12 cellular contexts compared by ENCODE assay signal in genomic region chr17:74746922-74747321, GRCh38. TPM values are rescaled to one million over a fixed set of nuclear protein-coding genes. Genes with fewer than 3 reads are reported as not detected.
DNase-seq lines count a peak whose midpoint lies in the region; ATAC-seq, FAIRE-seq and TF ChIP-seq lines count a peak whose summit lies in the region.
"Had no signal": no experiment of that assay in that cellular context is flagged by ENCODE, and none has a peak within 500 bp of the region (broad histone marks: within the 10 kb centered on the region; RNA-seq: fewer than 3 reads in every experiment).

No MANE protein-coding gene starts in this region.

- no peak overlapping the region for H3K4me3 ChIP-seq in heart right ventricle
- no peak overlapping the region for H3K4me3 ChIP-seq in right atrium auricular region
- H3K4me3 ChIP-seq in HepG2 (replicated peaks in 1 of 3; ENCODE audit: insufficient read depth in 1 of 3, low read depth in 2 of 3, low read length in 3 of 3) = peak overlapping the region; percentile 5 to 99 (median 6); a peak in 4 of 6 replicates
- H3K4me3 ChIP-seq: lung had no signal

- H2AFZ ChIP-seq in HepG2 (ENCODE audit: low read length) = no peak overlapping the region

- peaks cover 35% of the 10 kb centered on the region for H3K79me2 ChIP-seq in HepG2 (ENCODE audit: insufficient read depth, low read length)

- intact Hi-C loops in heart right ventricle (cut with DNase I) (loop anchor here in 4 of 10 donors (5.0 to 10.0 kb wide), 4 partner anchors 35 to 542 kb away; partner anchors contain the start of gene RPL38 (in 1 of the 4)), activated B cell treated with CpG ODN at 0.5 μM for 24 hours (cut with micrococcal nuclease) (no loop called here), HepG2 (cut with micrococcal nuclease; ENCODE audit: unreplicated experiment) (no loop called here)

- peaks cover 4% of the 10 kb centered on the region; the same call in 1 of the 2 replicates for H4K20me1 ChIP-seq in HepG2 (ENCODE audit: insufficient read depth, low read length)

- H3K36me3 ChIP-seq in heart right ventricle (no peaks in the 10 kb centered on the region), right atrium auricular region (no peaks in the 10 kb centered on the region), HepG2 (replicated peaks in 1 of 2; ENCODE audit: control insufficient read depth in 1 of 2, insufficient read depth in 2 of 2, low read length in 2 of 2) (no peaks in the 10 kb centered on the region; a peak in 1 of 5 replicates)

- H3K9ac ChIP-seq in HepG2 (ENCODE audit: insufficient read depth, low read depth, low read length) = peak overlapping the region; percentile 60

- WGBS in heart right ventricle, 2 donors = 34 to 46% methylated on average over 6 of the region's 6 CpGs
- 6% methylated on average over 6 of the region's 6 CpGs for WGBS in HepG2 (ENCODE audit: low lambda C conversion rate)

- H3K27ac Mint-ChIP-seq in activated B cell treated with CpG ODN at 0.5 μM for 24 hours = no peak overlapping the region
- peak overlapping the region; percentile 83 for H3K27ac Mint-ChIP-seq in type B pancreatic cell

- H3K36me3 Mint-ChIP-seq in activated B cell treated with CpG ODN at 0.5 μM for 24 hours (ENCODE audit: low read depth) (no peaks in the 10 kb centered on the region), type B pancreatic cell (peaks cover 3% of the 10 kb centered on the region)

- H3K27me3 ChIP-seq in heart right ventricle = peaks cover 0 to under 1% (median 0%) of the 10 kb centered on the region in 7 donors
- no peaks in the 10 kb centered on the region for H3K27me3 ChIP-seq in right atrium auricular region
- H3K27me3 ChIP-seq in HepG2 (ENCODE audit: control insufficient read depth in 1 of 2, insufficient read depth in 2 of 2, low read length in 2 of 2) = peaks cover 0 to 10% of the 10 kb centered on the region in 2 experiments; a peak in 2 of 5 replicates

- TF ChIP-seq CTCF in heart right ventricle (IDR thresholded peaks at IDR 0.05) (no peak), right atrium auricular region (IDR thresholded peaks at IDR 0.05) (no peak), activated B cell treated with CpG ODN at 0.5 μM for 24 hours (IDR thresholded peaks at IDR 0.05) (no peak), HepG2 (CRISPR knock-in tag; IDR thresholded peaks at IDR 0.05) (no peak; the same call in 1 of the 2 replicates), type B pancreatic cell (conservative IDR thresholded peaks at IDR 0.05) (no peak)

- BruUV-seq in HepG2 (replicated peaks; lab: Mats Ljungman, UMichigan) = no TSS peak

- POLR2A ChIA-PET in activated B cell treated with CpG ODN at 0.5 μM for 24 hours (lab: Charles Lee) = interaction anchor here (0.6 to 6.7 kb wide), 8 partner anchors 10 to 1317 kb away, joined by 3 to 76 read pairs (median 6); partner anchors contain the start of genes FDXR, NAT9, RAB37 and UNK
- POLR2A ChIA-PET in HepG2 (lab: Yijun Ruan, JAX) = interaction anchor here (0.7 to 21.5 kb wide), 5 partner anchors 10 to 126 kb away, joined by 3 to 1459 read pairs (median 17); partner anchors contain the start of genes FDXR, NAT9 and RAB37
- POLR2A ChIA-PET in HEK293T (lab: Yijun Ruan, JAX) = interaction anchor here (1.1 to 3.5 kb wide), 4 partner anchors 22 to 126 kb away, joined by 4 to 22 read pairs (median 17); partner anchors contain the start of genes FDXR and NAT9

- TF ChIP-seq RAD21 in HepG2 (CRISPR knock-in tag; IDR thresholded peaks at IDR 0.05) = no peak

- H3K9me3 Mint-ChIP-seq in activated B cell treated with CpG ODN at 0.5 μM for 24 hours (no peaks in the 10 kb centered on the region), type B pancreatic cell (no peaks in the 10 kb centered on the region)

- H3K4me1 Mint-ChIP-seq in activated B cell treated with CpG ODN at 0.5 μM for 24 hours (peaks cover 65% of the 10 kb centered on the region), type B pancreatic cell (ENCODE audit: unreplicated experiment) (peaks cover 27% of the 10 kb centered on the region)

- in situ Hi-C loops in HepG2 (cut with HindIII; ENCODE audit: extremely low pct_ligation_motif_present, low pct_unique_long_range_greater_than_20kb) = loop anchor here (5.0 kb wide), 1 partner anchor 35 kb away; no protein-coding TSS in a partner anchor

- H3K4me2 ChIP-seq in HepG2 (ENCODE audit: low read depth, low read length) = peak overlapping the region; percentile 87

- H3K4me3 Mint-ChIP-seq in activated B cell treated with CpG ODN at 0.5 μM for 24 hours (peak overlapping the region; percentile 24), type B pancreatic cell (peak overlapping the region; percentile 75)

- H3K27me3 Mint-ChIP-seq in activated B cell treated with CpG ODN at 0.5 μM for 24 hours (no peaks in the 10 kb centered on the region), type B pancreatic cell (peaks cover 22% of the 10 kb centered on the region)

- H3K27ac ChIP-seq in heart right ventricle (peak overlapping the region in 6 of 10 donors; percentile 13 to 92 (median 84)), right atrium auricular region (no peak overlapping the region), HepG2 (ENCODE audit: extremely low read length, insufficient read depth, low read length) (no peak overlapping the region)

- CTCF ChIA-PET in activated B cell treated with CpG ODN at 0.5 μM for 24 hours (lab: Charles Lee) = interaction anchor here (1.1 to 4.4 kb wide), 8 partner anchors 10 to 115 kb away, joined by 3 to 53 read pairs (median 18); partner anchors contain the start of genes GRIN2C and RAB37
- CTCF ChIA-PET in HepG2 (lab: Yijun Ruan, JAX; ENCODE audit: low intra/inter-chr PET ratio, low total read pairs) = interaction anchor here (4.0 to 9.0 kb wide), 2 partner anchors 25 to 34 kb away, joined by 103 to 219 read pairs; partner anchors contain the start of gene NAT9
- CTCF ChIA-PET in HEK293T (lab: Yijun Ruan, JAX) = interaction anchor here (0.8 to 4.5 kb wide), 4 partner anchors 10 to 118 kb away, joined by 4 to 32 read pairs (median 6); partner anchors contain the start of gene RAB37

- no peak for DNase-seq in heart right ventricle
- DNase-seq in right atrium auricular region (ENCODE audit: low spot score) = no peak
- no peak for DNase-seq in activated B cell treated with CpG ODN at 0.5 μM for 24 hours
- no peak for DNase-seq in HepG2 (ENCODE audit: low spot score)
- no peak for DNase-seq in type B pancreatic cell (ENCODE audit: extremely low spot score, unreplicated experiment)
- DNase-seq in HEK293T (ENCODE audit: extremely low spot score) = no peak
- DNase-seq: stimulated activated CD4-positive, alpha-beta T cell treated with anti-CD3 and anti-CD28 coated beads, Interleukin-2, amount 100 ng/mL, for 24 hours had no signal

- ATAC-seq in heart right ventricle (no peak), activated B cell treated with CpG ODN at 0.5 μM for 24 hours (ENCODE audit: low read depth) (no peak), HepG2 (no peak), HG02852 (IDR thresholded peaks at IDR 0.05; ENCODE audit: unreplicated experiment) (no peak), HG03135 (IDR thresholded peaks at IDR 0.05; ENCODE audit: unreplicated experiment) (no peak)

- no peak for TF ChIP-seq EP300 in HepG2 (IDR thresholded peaks at IDR 0.05; ENCODE audit: low read depth in 2 of 2, low read length in 2 of 2)
- no peak for TF ChIP-seq EP300 in HepG2 (CRISPR knock-in tag; IDR thresholded peaks at IDR 0.05; ENCODE audit: borderline replicate concordance)

- no peaks in the 10 kb centered on the region for H3K9me3 ChIP-seq in heart right ventricle
- H3K9me3 ChIP-seq in right atrium auricular region = no peaks in the 10 kb centered on the region
- H3K9me3 ChIP-seq in HepG2 (ENCODE audit: low read length) = no peaks in the 10 kb centered on the region

- TF ChIP-seq POLR2A in HepG2 (IDR thresholded peaks at IDR 0.05; ENCODE audit: insufficient read depth in 1 of 2, low read depth in 2 of 2, low read length in 2 of 2) = no peak

- H3K4me1 ChIP-seq in heart right ventricle (peaks cover 7 to 88% (median 54%) of the 10 kb centered on the region in 9 donors), right atrium auricular region (peaks cover 0 to 54% of the 10 kb centered on the region in 2 donors), HepG2 (ENCODE audit: insufficient read depth, low read length) (peaks cover 59% of the 10 kb centered on the region)

- FAIRE-seq in HepG2 (lab: Jason Lieb, UNC) = no peak
- FAIRE-seq: RCC 7860 had no signal

RNA-seq across cellular contexts. Expression of gene NHERF1, which starts 1.5 kb away (rescaled TPM):
- total RNA-seq in heart right ventricle = 10 to 100 TPM in 6 of 10 donors, 1 to 10 TPM in 4; 6.7 to 33.4 (median 12.7) TPM
- 10 to 100 TPM in 1 of 2 donors, 1 to 10 TPM in 1; 6.9 to 24.5 TPM for polyA plus RNA-seq in heart right ventricle
- total RNA-seq in right atrium auricular region = 10 to 100 TPM; 20.2 to 30.9 TPM
- total RNA-seq in activated B cell treated with CpG ODN at 0.5 μM for 24 hours = 33.3 and 34.5 TPM in 2 replicates
- total RNA-seq in HepG2 (2016; rRNA removed; fragmentation: Illumina TruSeq; extraction: Trizol) = 138 and 169 TPM in 2 replicates
- total RNA-seq in HepG2 (2016; cell fraction: cytosol; rRNA removed; fragmentation: Illumina TruSeq; extraction: Trizol; ENCODE audit: low read depth) = 27.0 and 28.2 TPM in 2 replicates
- 118 and 171 TPM in 2 replicates for total RNA-seq in HepG2 (2016; cell fraction: insoluble cytoplasmic fraction; rRNA removed; fragmentation: Illumina TruSeq; extraction: Trizol)
- 64.4 and 79.9 TPM in 2 replicates for total RNA-seq in HepG2 (2016; cell fraction: membrane; rRNA removed; fragmentation: Illumina TruSeq; extraction: Trizol)
- total RNA-seq in HepG2 (2016; cell fraction: nucleus; rRNA removed; fragmentation: Illumina TruSeq; extraction: Trizol) = 75.3 and 85.2 TPM in 2 replicates
- polyA plus RNA-seq in HepG2 (2011; rRNA removed) = 266 and 269 TPM in 2 replicates
- polyA plus RNA-seq in HepG2 (2011; cell fraction: cytosol; rRNA removed) = 232 and 243 TPM in 2 replicates
- polyA plus RNA-seq in HepG2 (2011; cell fraction: nucleus; rRNA removed) = 152 and 164 TPM in 2 replicates
- 209 and 226 TPM in 2 replicates for polyA plus RNA-seq in HepG2 (2012)
- 52.4 and 55.7 TPM in 2 replicates for polyA plus RNA-seq in HepG2 (2016; cell fraction: cytosol; fragmentation: Illumina TruSeq; extraction: Trizol; ENCODE audit: low read depth)
- 275 and 359 TPM in 2 replicates for polyA plus RNA-seq in HepG2 (2016; cell fraction: insoluble cytoplasmic fraction; fragmentation: Illumina TruSeq; extraction: Trizol; ENCODE audit: low read depth)
- 109 and 126 TPM in 2 replicates for polyA plus RNA-seq in HepG2 (2016; cell fraction: membrane; fragmentation: Illumina TruSeq; extraction: Trizol; ENCODE audit: low read depth)
- 248 and 253 TPM in 2 replicates for polyA plus RNA-seq in HepG2 (2016; cell fraction: nucleus; fragmentation: Illumina TruSeq; extraction: Trizol; ENCODE audit: insufficient read depth, low read depth)
- polyA minus RNA-seq in HepG2 (2011; rRNA and poly(A)+ RNA removed; ENCODE audit: low replicate concordance) = 92.0 and 295 TPM in 2 replicates
- polyA minus RNA-seq in HepG2 (2011; cell fraction: cytosol; rRNA and poly(A)+ RNA removed) = 130 and 139 TPM in 2 replicates
- 62.8 and 68.1 TPM in 2 replicates for polyA minus RNA-seq in HepG2 (2011; cell fraction: nucleus; rRNA and poly(A)+ RNA removed)
- total RNA-seq in type B pancreatic cell (ENCODE audit: low replicate concordance) = 86.9 and 157 TPM in 2 replicates

RNA-seq across cellular contexts. Expression of gene RAB37, which starts 9.9 kb away (rescaled TPM):
- 1 to 10 TPM in 9 of 10 donors, under 1 TPM in 1; 0.95 to 2.8 (median 1.6) TPM for total RNA-seq in heart right ventricle
- polyA plus RNA-seq in heart right ventricle = 1 to 10 TPM in 1 of 2 donors, under 1 TPM in 1; 0.93 to 2.7 TPM
- total RNA-seq in right atrium auricular region = under 1 TPM; 0.89 to 0.90 TPM
- 11.0 and 11.1 TPM in 2 replicates for total RNA-seq in activated B cell treated with CpG ODN at 0.5 μM for 24 hours
- total RNA-seq in HepG2 (2016; rRNA removed; fragmentation: Illumina TruSeq; extraction: Trizol) = 0.91 and 1.1 TPM in 2 replicates
- 0.30 TPM in 1 of 2 replicates, not detected in the other for total RNA-seq in HepG2 (2016; cell fraction: cytosol; rRNA removed; fragmentation: Illumina TruSeq; extraction: Trizol; ENCODE audit: low read depth)
- 0.73 and 1.0 TPM in 2 replicates for total RNA-seq in HepG2 (2016; cell fraction: insoluble cytoplasmic fraction; rRNA removed; fragmentation: Illumina TruSeq; extraction: Trizol)
- total RNA-seq in HepG2 (2016; cell fraction: membrane; rRNA removed; fragmentation: Illumina TruSeq; extraction: Trizol) = 0.83 and 0.93 TPM in 2 replicates
- 0.96 and 1.3 TPM in 2 replicates for total RNA-seq in HepG2 (2016; cell fraction: nucleus; rRNA removed; fragmentation: Illumina TruSeq; extraction: Trizol)
- 3.7 and 4.7 TPM in 2 replicates for polyA plus RNA-seq in HepG2 (2011; rRNA removed)
- polyA plus RNA-seq in HepG2 (2011; cell fraction: cytosol; rRNA removed) = 2.1 and 2.8 TPM in 2 replicates
- polyA plus RNA-seq in HepG2 (2011; cell fraction: nucleus; rRNA removed) = 7.0 and 8.4 TPM in 2 replicates
- 1.8 and 2.4 TPM in 2 replicates for polyA plus RNA-seq in HepG2 (2012)
- polyA plus RNA-seq in HepG2 (2016; cell fraction: cytosol; fragmentation: Illumina TruSeq; extraction: Trizol; ENCODE audit: low read depth) = 0.18 and 0.22 TPM in 2 replicates
- polyA plus RNA-seq in HepG2 (2016; cell fraction: insoluble cytoplasmic fraction; fragmentation: Illumina TruSeq; extraction: Trizol; ENCODE audit: low read depth) = 0.83 and 0.93 TPM in 2 replicates
- 0.48 and 0.49 TPM in 2 replicates for polyA plus RNA-seq in HepG2 (2016; cell fraction: membrane; fragmentation: Illumina TruSeq; extraction: Trizol; ENCODE audit: low read depth)
- polyA plus RNA-seq in HepG2 (2016; cell fraction: nucleus; fragmentation: Illumina TruSeq; extraction: Trizol; ENCODE audit: insufficient read depth, low read depth) = 2.4 and 2.8 TPM in 2 replicates
- polyA minus RNA-seq in HepG2 (2011; rRNA and poly(A)+ RNA removed; ENCODE audit: low replicate concordance) = 2.2 TPM in 1 of 2 replicates, not detected in the other
- 0.70 and 2.0 TPM in 2 replicates for polyA minus RNA-seq in HepG2 (2011; cell fraction: cytosol; rRNA and poly(A)+ RNA removed)
- 1.4 and 1.7 TPM in 2 replicates for polyA minus RNA-seq in HepG2 (2011; cell fraction: nucleus; rRNA and poly(A)+ RNA removed)
- total RNA-seq in type B pancreatic cell (ENCODE audit: low replicate concordance) = 3.4 and 4.2 TPM in 2 replicates
- total RNA-seq: M059J had no signal

RNA-seq across cellular contexts. Expression of gene NAT9, which starts 29.2 kb away (rescaled TPM):
- total RNA-seq in heart right ventricle (10 to 100 TPM; 10.6 to 25.9 (median 17.0) TPM), right atrium auricular region (10 to 100 TPM; 16.2 to 18.7 TPM), activated B cell treated with CpG ODN at 0.5 μM for 24 hours (59.4 and 79.7 TPM in 2 replicates), HepG2 (2016; rRNA removed; fragmentation: Illumina TruSeq; extraction: Trizol) (37.6 and 44.2 TPM in 2 replicates), type B pancreatic cell (ENCODE audit: low replicate concordance) (54.7 and 67.2 TPM in 2 replicates)
- polyA plus RNA-seq in heart right ventricle (10 to 100 TPM; 33.6 to 42.9 TPM), HepG2 (2011; rRNA removed) (39.7 and 49.8 TPM in 2 replicates)
- total RNA-seq in HepG2 (2016; cell fraction: cytosol; rRNA removed; fragmentation: Illumina TruSeq; extraction: Trizol; ENCODE audit: low read depth) = 16.5 and 18.6 TPM in 2 replicates
- total RNA-seq in HepG2 (2016; cell fraction: insoluble cytoplasmic fraction; rRNA removed; fragmentation: Illumina TruSeq; extraction: Trizol) = 38.7 and 44.6 TPM in 2 replicates
- 25.6 and 29.9 TPM in 2 replicates for total RNA-seq in HepG2 (2016; cell fraction: membrane; rRNA removed; fragmentation: Illumina TruSeq; extraction: Trizol)
- 44.5 and 46.0 TPM in 2 replicates for total RNA-seq in HepG2 (2016; cell fraction: nucleus; rRNA removed; fragmentation: Illumina TruSeq; extraction: Trizol)
- 37.1 and 45.5 TPM in 2 replicates for polyA plus RNA-seq in HepG2 (2011; cell fraction: cytosol; rRNA removed)
- polyA plus RNA-seq in HepG2 (2011; cell fraction: nucleus; rRNA removed) = 152 and 183 TPM in 2 replicates
- polyA plus RNA-seq in HepG2 (2012) = 37.3 and 50.6 TPM in 2 replicates
- polyA plus RNA-seq in HepG2 (2016; cell fraction: cytosol; fragmentation: Illumina TruSeq; extraction: Trizol; ENCODE audit: low read depth) = 8.7 and 8.9 TPM in 2 replicates
- 35.3 and 35.8 TPM in 2 replicates for polyA plus RNA-seq in HepG2 (2016; cell fraction: insoluble cytoplasmic fraction; fragmentation: Illumina TruSeq; extraction: Trizol; ENCODE audit: low read depth)
- 17.6 and 19.9 TPM in 2 replicates for polyA plus RNA-seq in HepG2 (2016; cell fraction: membrane; fragmentation: Illumina TruSeq; extraction: Trizol; ENCODE audit: low read depth)
- 74.0 and 80.9 TPM in 2 replicates for polyA plus RNA-seq in HepG2 (2016; cell fraction: nucleus; fragmentation: Illumina TruSeq; extraction: Trizol; ENCODE audit: insufficient read depth, low read depth)
- 32.3 and 53.7 TPM in 2 replicates for polyA minus RNA-seq in HepG2 (2011; rRNA and poly(A)+ RNA removed; ENCODE audit: low replicate concordance)
- polyA minus RNA-seq in HepG2 (2011; cell fraction: cytosol; rRNA and poly(A)+ RNA removed) = 12.7 and 14.7 TPM in 2 replicates
- polyA minus RNA-seq in HepG2 (2011; cell fraction: nucleus; rRNA and poly(A)+ RNA removed) = 56.3 and 64.3 TPM in 2 replicates

RNA-seq across cellular contexts. Expression of gene CD300LF, which starts 34.2 kb away (rescaled TPM):
- total RNA-seq in heart right ventricle = 1 to 10 TPM in 1 of 10 donors, under 1 TPM in 6, not detected in 3; 0.13 to 4.5 (median 0.34) TPM
- under 1 TPM; 0.15 to 0.36 TPM for polyA plus RNA-seq in heart right ventricle
- under 1 TPM in 1 of 2 donors, not detected in 1; 0.71 TPM for total RNA-seq in right atrium auricular region
- total RNA-seq in activated B cell treated with CpG ODN at 0.5 μM for 24 hours = 0.12 and 0.33 TPM in 2 replicates
- not detected in 2 replicates for total RNA-seq in HepG2 (2016; rRNA removed; fragmentation: Illumina TruSeq; extraction: Trizol)
- total RNA-seq in HepG2 (2016; cell fraction: cytosol; rRNA removed; fragmentation: Illumina TruSeq; extraction: Trizol; ENCODE audit: low read depth) = not detected in 2 replicates
- total RNA-seq in HepG2 (2016; cell fraction: insoluble cytoplasmic fraction; rRNA removed; fragmentation: Illumina TruSeq; extraction: Trizol) = not detected in 2 replicates
- not detected in 2 replicates for total RNA-seq in HepG2 (2016; cell fraction: membrane; rRNA removed; fragmentation: Illumina TruSeq; extraction: Trizol)
- total RNA-seq in HepG2 (2016; cell fraction: nucleus; rRNA removed; fragmentation: Illumina TruSeq; extraction: Trizol) = not detected in 2 replicates
- not detected in 2 replicates for polyA plus RNA-seq in HepG2 (2011; rRNA removed)
- polyA plus RNA-seq in HepG2 (2011; cell fraction: cytosol; rRNA removed) = not detected in 2 replicates
- not detected in 2 replicates for polyA plus RNA-seq in HepG2 (2011; cell fraction: nucleus; rRNA removed)
- not detected in 2 replicates for polyA plus RNA-seq in HepG2 (2012)
- polyA plus RNA-seq in HepG2 (2016; cell fraction: cytosol; fragmentation: Illumina TruSeq; extraction: Trizol; ENCODE audit: low read depth) = not detected in 2 replicates
- polyA plus RNA-seq in HepG2 (2016; cell fraction: insoluble cytoplasmic fraction; fragmentation: Illumina TruSeq; extraction: Trizol; ENCODE audit: low read depth) = not detected in 2 replicates
- polyA plus RNA-seq in HepG2 (2016; cell fraction: membrane; fragmentation: Illumina TruSeq; extraction: Trizol; ENCODE audit: low read depth) = not detected in 2 replicates
- polyA plus RNA-seq in HepG2 (2016; cell fraction: nucleus; fragmentation: Illumina TruSeq; extraction: Trizol; ENCODE audit: insufficient read depth, low read depth) = not detected in 2 replicates
- not detected in 2 replicates for polyA minus RNA-seq in HepG2 (2011; rRNA and poly(A)+ RNA removed; ENCODE audit: low replicate concordance)
- polyA minus RNA-seq in HepG2 (2011; cell fraction: cytosol; rRNA and poly(A)+ RNA removed) = not detected in 2 replicates
- not detected in 2 replicates for polyA minus RNA-seq in HepG2 (2011; cell fraction: nucleus; rRNA and poly(A)+ RNA removed)
- 0.19 TPM in 1 of 2 replicates, not detected in the other for total RNA-seq in type B pancreatic cell (ENCODE audit: low replicate concordance)
- total RNA-seq: M059J had no signal

Comparison
In these comparisons a context has a peak if more than half of its experiments do, and no peak if none do; other contexts are left out.
1. H3K27ac ChIP-seq: peak in heart right ventricle (6 of 10); none in right atrium auricular region (0 of 2) and HepG2 (single experiment).
2. H3K4me3 ChIP-seq: peak in HepG2 (3 of 3); none in heart right ventricle (0 of 10) and right atrium auricular region (0 of 2).